8 cellular contexts compared by ENCODE assay signal in genomic region chr6:14066782-14067406, GRCh38. TPM values are rescaled to one million over a fixed set of nuclear protein-coding genes. Genes with fewer than 3 reads are reported as not detected.
DNase-seq lines count a peak whose midpoint lies in the region; ATAC-seq and TF ChIP-seq lines count a peak whose summit lies in the region.

No MANE protein-coding gene starts in this region.

- H3K4me1 Mint-ChIP-seq in activated CD4-positive, alpha-beta T cell treated with anti-CD3 and anti-CD28 coated beads for 36 hours, result peaks cover 4% of the 10 kb centered on the region
- H3K4me1 Mint-ChIP-seq in activated CD8-positive, alpha-beta T cell treated with anti-CD3 and anti-CD28 coated beads, Interleukin-2, amount 10 ng/mL, durations not matched to agents 7 days and 5 days (ENCODE audit: low read depth), result peaks cover 13% of the 10 kb centered on the region
- H3K4me1 Mint-ChIP-seq in glutamatergic neuron (ENCODE audit: low read depth, unreplicated experiment), result peaks cover 2% of the 10 kb centered on the region
- no peaks in the 10 kb centered on the region for H3K4me1 Mint-ChIP-seq in progenitor cell of endocrine pancreas (ENCODE audit: low read depth)

- no peak overlapping the region for H3K4me3 Mint-ChIP-seq in activated CD4-positive, alpha-beta T cell treated with anti-CD3 and anti-CD28 coated beads for 36 hours
- no peak overlapping the region for H3K4me3 Mint-ChIP-seq in activated CD8-positive, alpha-beta T cell treated with anti-CD3 and anti-CD28 coated beads, Interleukin-2, amount 10 ng/mL, durations not matched to agents 7 days and 5 days
- no peak overlapping the region for H3K4me3 Mint-ChIP-seq in glutamatergic neuron (ENCODE audit: unreplicated experiment)
- H3K4me3 Mint-ChIP-seq in progenitor cell of endocrine pancreas (ENCODE audit: low read depth), result no peak overlapping the region

- CTCF ChIA-PET in activated CD4-positive, alpha-beta T cell treated with anti-CD3 and anti-CD28 coated beads for 36 hours (lab: Charles Lee), result interaction anchor here (0.6 to 7.6 kb wide), 48 partner anchors 9 to 1103 kb away, joined by 3 to 98 read pairs (median 4); partner anchors contain the start of genes RNF182 and SIRT5
- CTCF ChIA-PET in activated CD8-positive, alpha-beta T cell treated with anti-CD3 and anti-CD28 coated beads, Interleukin-2, amount 10 ng/mL, durations not matched to agents 7 days and 5 days (lab: Charles Lee), result interaction anchor here (0.6 to 10.0 kb wide), 55 partner anchors 9 to 732 kb away, joined by 3 to 101 read pairs (median 4); partner anchors contain the start of genes NOL7 and RNF182

- no peaks in the 10 kb centered on the region for H3K36me3 Mint-ChIP-seq in activated CD4-positive, alpha-beta T cell treated with anti-CD3 and anti-CD28 coated beads for 36 hours (ENCODE audit: low read depth)
- H3K36me3 Mint-ChIP-seq in activated CD8-positive, alpha-beta T cell treated with anti-CD3 and anti-CD28 coated beads, Interleukin-2, amount 10 ng/mL, durations not matched to agents 7 days and 5 days (ENCODE audit: low read depth), result no peaks in the 10 kb centered on the region
- H3K36me3 Mint-ChIP-seq in glutamatergic neuron (ENCODE audit: unreplicated experiment) (peaks cover 5% of the 10 kb centered on the region), progenitor cell of endocrine pancreas (ENCODE audit: insufficient read depth) (no peaks in the 10 kb centered on the region)

- H3K27ac Mint-ChIP-seq in activated CD4-positive, alpha-beta T cell treated with anti-CD3 and anti-CD28 coated beads for 36 hours, result no peak overlapping the region
- no peak overlapping the region for H3K27ac Mint-ChIP-seq in activated CD8-positive, alpha-beta T cell treated with anti-CD3 and anti-CD28 coated beads, Interleukin-2, amount 10 ng/mL, durations not matched to agents 7 days and 5 days
- H3K27ac Mint-ChIP-seq in glutamatergic neuron (ENCODE audit: unreplicated experiment) (peak overlapping the region; percentile 45), progenitor cell of endocrine pancreas (no peak overlapping the region)

- POLR2A ChIA-PET in activated CD4-positive, alpha-beta T cell treated with anti-CD3 and anti-CD28 coated beads for 36 hours (lab: Charles Lee), result interaction anchor here (0.6 to 0.7 kb wide), 2 partner anchors 61 to 504 kb away, joined by 3 to 4 read pairs; no protein-coding TSS in a partner anchor
- POLR2A ChIA-PET in activated CD8-positive, alpha-beta T cell treated with anti-CD3 and anti-CD28 coated beads, Interleukin-2, amount 10 ng/mL, durations not matched to agents 7 days and 5 days (lab: Charles Lee), result interaction anchor here (0.5 kb wide), 1 partner anchor 492 kb away, joined by 3 read pairs; no protein-coding TSS in a partner anchor

- no peaks in the 10 kb centered on the region for H3K9me3 Mint-ChIP-seq in activated CD4-positive, alpha-beta T cell treated with anti-CD3 and anti-CD28 coated beads for 36 hours (ENCODE audit: low read depth)
- H3K9me3 Mint-ChIP-seq in activated CD8-positive, alpha-beta T cell treated with anti-CD3 and anti-CD28 coated beads, Interleukin-2, amount 10 ng/mL, durations not matched to agents 7 days and 5 days (ENCODE audit: insufficient read depth), result no peaks in the 10 kb centered on the region
- H3K9me3 Mint-ChIP-seq in glutamatergic neuron (ENCODE audit: unreplicated experiment) (no peaks in the 10 kb centered on the region), progenitor cell of endocrine pancreas (ENCODE audit: low read depth) (peaks cover 8% of the 10 kb centered on the region)

- peaks cover 10% of the 10 kb centered on the region for H3K27me3 Mint-ChIP-seq in activated CD4-positive, alpha-beta T cell treated with anti-CD3 and anti-CD28 coated beads for 36 hours
- H3K27me3 Mint-ChIP-seq in activated CD8-positive, alpha-beta T cell treated with anti-CD3 and anti-CD28 coated beads, Interleukin-2, amount 10 ng/mL, durations not matched to agents 7 days and 5 days (ENCODE audit: low read depth), result peaks cover 21% of the 10 kb centered on the region
- H3K27me3 Mint-ChIP-seq in glutamatergic neuron (ENCODE audit: unreplicated experiment), result peaks cover 2% of the 10 kb centered on the region
- H3K27me3 Mint-ChIP-seq in progenitor cell of endocrine pancreas, result peaks cover 11% of the 10 kb centered on the region

- intact Hi-C loops in activated CD4-positive, alpha-beta T cell treated with anti-CD3 and anti-CD28 coated beads for 36 hours (cut with DNase I, micrococcal nuclease), result loop anchor here (1.0 to 5.0 kb wide), 9 partner anchors 20 to 1175 kb away; partner anchors contain the start of gene SIRT5 (in 1 of the 2)

- peak; percentile 27 for DNase-seq in activated CD4-positive, alpha-beta T cell treated with anti-CD3 and anti-CD28 coated beads for 36 hours
- DNase-seq in activated CD4-positive, alpha-beta T cell treated with anti-CD3 and anti-CD28 coated beads for 48 hours, result no peak
- DNase-seq in NCI-H2227 (lab: John Stamatoyannopoulos, UW; ENCODE audit: unreplicated experiment), result peak; percentile 78
- peak; percentile 31 for DNase-seq in activated CD8-positive, alpha-beta T cell treated with anti-CD3 and anti-CD28 coated beads, Interleukin-2, amount 10 ng/mL, durations not matched to agents 7 days and 5 days
- no peak for DNase-seq in glutamatergic neuron
- DNase-seq in progenitor cell of endocrine pancreas (ENCODE audit: low spot score, unreplicated experiment), result no peak
- no peak for DNase-seq in activated CD8-positive, alpha-beta memory T cell treated with anti-CD3 and anti-CD28 coated beads for 24 hours

- peak; percentile 75 for TF ChIP-seq CTCF in glutamatergic neuron (IDR thresholded peaks at IDR 0.05; ENCODE audit: partially characterized antibody, unreplicated experiment)
- TF ChIP-seq CTCF in progenitor cell of endocrine pancreas (IDR thresholded peaks at IDR 0.05; ENCODE audit: unreplicated experiment), result peak; percentile 72

- peak; percentile 88 for ATAC-seq in activated CD4-positive, alpha-beta T cell treated with anti-CD3 and anti-CD28 coated beads for 36 hours
- ATAC-seq in HG02885 (IDR thresholded peaks at IDR 0.05; ENCODE audit: poor library complexity, unreplicated experiment), result peak; percentile 56
- ATAC-seq in activated CD8-positive, alpha-beta T cell treated with anti-CD3 and anti-CD28 coated beads, Interleukin-2, amount 10 ng/mL, durations not matched to agents 7 days and 5 days, result peak; percentile 84

RNA-seq across cellular contexts. Expression of gene CD83, which starts 50.7 kb away (rescaled TPM):
- total RNA-seq in activated CD4-positive, alpha-beta T cell treated with anti-CD3 and anti-CD28 coated beads for 36 hours, result 10 to 100 TPM; 22.0 to 22.9 TPM
- 10 to 100 TPM; 10.0 to 10.1 TPM for total RNA-seq in activated CD8-positive, alpha-beta T cell treated with anti-CD3 and anti-CD28 coated beads, Interleukin-2, amount 10 ng/mL, durations not matched to agents 7 days and 5 days
- 0.34 TPM for total RNA-seq in glutamatergic neuron (ENCODE audit: unreplicated experiment)
- 5.7 and 5.8 TPM in 2 replicates for total RNA-seq in progenitor cell of endocrine pancreas

Comparison
In these comparisons a context has a peak if more than half of its experiments do, and no peak if none do; other contexts are left out.
1. DNase-seq: peak in activated CD4-positive, alpha-beta T cell treated with anti-CD3 and anti-CD28 coated beads for 36 hours (single experiment), NCI-H2227 (single experiment) and activated CD8-positive, alpha-beta T cell treated with anti-CD3 and anti-CD28 coated beads, Interleukin-2, amount 10 ng/mL, durations not matched to agents 7 days and 5 days (single experiment); none in activated CD4-positive, alpha-beta T cell treated with anti-CD3 and anti-CD28 coated beads for 48 hours (single experiment), glutamatergic neuron (single experiment), progenitor cell of endocrine pancreas (single experiment) and activated CD8-positive, alpha-beta memory T cell treated with anti-CD3 and anti-CD28 coated beads for 24 hours (single experiment).
2. Peak in every context shown above with its lines, with median percentiles within 50 percentile points of each other: ATAC-seq.